3 cellular contexts compared by ENCODE assay signal in the genomic region with DNA sequence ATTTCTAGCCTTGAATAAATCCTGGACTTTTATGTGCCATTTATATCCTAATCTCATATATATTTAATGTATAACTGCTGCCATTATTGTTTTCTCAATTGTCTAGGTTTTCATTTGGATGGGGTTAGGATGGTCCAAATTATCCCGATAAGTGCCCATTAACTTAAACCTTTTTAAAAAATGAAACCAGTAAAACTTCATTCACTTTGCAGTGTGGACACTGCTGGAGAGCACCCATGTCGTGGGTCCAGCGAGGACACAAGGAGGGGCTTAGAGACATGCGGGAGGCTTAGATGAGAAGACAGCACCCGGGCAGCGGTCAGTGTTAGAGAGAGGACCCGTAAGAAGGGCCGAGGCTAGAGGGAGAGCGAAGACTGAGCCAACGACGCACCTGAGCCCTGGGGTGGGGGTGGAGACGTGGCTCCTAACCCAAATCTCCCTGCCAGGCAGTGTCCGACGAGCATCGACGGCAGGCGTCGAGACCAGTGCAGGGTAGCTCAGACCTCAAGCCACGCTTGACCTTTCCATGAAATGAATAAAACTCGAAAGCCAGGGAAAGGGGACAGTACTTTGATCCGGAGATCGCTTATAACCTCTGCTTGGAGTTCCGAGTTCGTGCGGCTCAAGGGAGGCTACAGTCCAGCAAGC.
TF ChIP-seq lines count a peak whose summit lies in the region.

No MANE protein-coding gene starts in this region.

TF ChIP-seq in SK-N-SH, 30 proteins besides CTCF, POLR2A, EP300 and RAD21:
- TF ChIP-seq, protein P1, sequence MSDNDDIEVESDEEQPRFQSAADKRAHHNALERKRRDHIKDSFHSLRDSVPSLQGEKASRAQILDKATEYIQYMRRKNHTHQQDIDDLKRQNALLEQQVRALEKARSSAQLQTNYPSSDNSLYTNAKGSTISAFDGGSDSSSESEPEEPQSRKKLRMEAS (IDR thresholded peaks at IDR 0.05; ENCODE audit: low read depth), result no peak
- 0 out of 2 replicates have a peak, but pooled peaks have one; percentile 35 for TF ChIP-seq EZH2phosphoT487 (IDR thresholded peaks at IDR 0.05; ENCODE audit: borderline replicate concordance, low read depth)

TF ChIP-seq in SK-N-SH treated with all-trans-retinoic acid at 6 μM for 48 hours, 23 proteins besides CTCF, POLR2A, EP300 and RAD21:
- TF ChIP-seq ZNF70 (CRISPR knock-in tag; IDR thresholded peaks at IDR 0.05), result no peak
- no peak for TF ChIP-seq TCF4 (CRISPR knock-in tag; IDR thresholded peaks at IDR 0.05; ENCODE audit: borderline replicate concordance)
- no peak for TF ChIP-seq ESRRG (CRISPR knock-in tag; IDR thresholded peaks at IDR 0.05)
- no peak for TF ChIP-seq ISL1 (CRISPR knock-in tag; IDR thresholded peaks at IDR 0.05)
- no peak for TF ChIP-seq ZC3H10 (CRISPR knock-in tag; IDR thresholded peaks at IDR 0.05)
- no peak for TF ChIP-seq ZFP30 (CRISPR knock-in tag; IDR thresholded peaks at IDR 0.05)
- TF ChIP-seq GLIS3 (CRISPR knock-in tag; IDR thresholded peaks at IDR 0.05), result no peak
- no peak for TF ChIP-seq BACH2 (CRISPR knock-in tag; IDR thresholded peaks at IDR 0.05; ENCODE audit: borderline replicate concordance)
- no peak for TF ChIP-seq ZNF565 (CRISPR knock-in tag; conservative IDR thresholded peaks at IDR 0.05; ENCODE audit: low read depth)
- TF ChIP-seq PPARA (CRISPR knock-in tag; IDR thresholded peaks at IDR 0.05; ENCODE audit: borderline replicate concordance), result no peak

TF ChIP-seq in IMR-90, 13 proteins besides CTCF, POLR2A, EP300 and RAD21:
- TF ChIP-seq RFX5 (IDR thresholded peaks at IDR 0.05; ENCODE audit: low read depth, low read length), result no peak
- no peak for TF ChIP-seq BHLHE40 (IDR thresholded peaks at IDR 0.05; ENCODE audit: low read depth, low read length)
- no peak for TF ChIP-seq CHD1 (IDR thresholded peaks at IDR 0.05; ENCODE audit: low read depth, low read length)
- TF ChIP-seq MAFK (IDR thresholded peaks at IDR 0.05; ENCODE audit: low read depth, low read length), result no peak
- TF ChIP-seq NFE2L2 (IDR thresholded peaks at IDR 0.05; ENCODE audit: low read depth, low read length), result no peak
- TF ChIP-seq USF2 (IDR thresholded peaks at IDR 0.05; ENCODE audit: low read depth, low read length), result no peak
- no peak for TF ChIP-seq CEBPB (IDR thresholded peaks at IDR 0.05; ENCODE audit: low read depth, low read length)
- no peak for TF ChIP-seq RCOR1 (IDR thresholded peaks at IDR 0.05; ENCODE audit: insufficient replicate concordance, low read length)
- TF ChIP-seq, protein P2, sequence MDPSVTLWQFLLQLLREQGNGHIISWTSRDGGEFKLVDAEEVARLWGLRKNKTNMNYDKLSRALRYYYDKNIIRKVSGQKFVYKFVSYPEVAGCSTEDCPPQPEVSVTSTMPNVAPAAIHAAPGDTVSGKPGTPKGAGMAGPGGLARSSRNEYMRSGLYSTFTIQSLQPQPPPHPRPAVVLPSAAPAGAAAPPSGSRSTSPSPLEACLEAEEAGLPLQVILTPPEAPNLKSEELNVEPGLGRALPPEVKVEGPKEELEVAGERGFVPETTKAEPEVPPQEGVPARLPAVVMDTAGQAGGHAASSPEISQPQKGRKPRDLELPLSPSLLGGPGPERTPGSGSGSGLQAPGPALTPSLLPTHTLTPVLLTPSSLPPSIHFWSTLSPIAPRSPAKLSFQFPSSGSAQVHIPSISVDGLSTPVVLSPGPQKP (IDR thresholded peaks at IDR 0.05; ENCODE audit: borderline replicate concordance, low read depth, low read length), result no peak
- TF ChIP-seq MXI1 (IDR thresholded peaks at IDR 0.05; ENCODE audit: borderline replicate concordance, low read depth, low read length), result no peak
- TF ChIP-seq SMC3 (IDR thresholded peaks at IDR 0.05; ENCODE audit: low read depth, low read length), result no peak
- TF ChIP-seq FOS (IDR thresholded peaks at IDR 0.05; ENCODE audit: low read depth, low read length), result no peak
- TF ChIP-seq MAZ (IDR thresholded peaks at IDR 0.05; ENCODE audit: borderline replicate concordance, low read depth, low read length), result no peak
